In the genomic region with DNA sequence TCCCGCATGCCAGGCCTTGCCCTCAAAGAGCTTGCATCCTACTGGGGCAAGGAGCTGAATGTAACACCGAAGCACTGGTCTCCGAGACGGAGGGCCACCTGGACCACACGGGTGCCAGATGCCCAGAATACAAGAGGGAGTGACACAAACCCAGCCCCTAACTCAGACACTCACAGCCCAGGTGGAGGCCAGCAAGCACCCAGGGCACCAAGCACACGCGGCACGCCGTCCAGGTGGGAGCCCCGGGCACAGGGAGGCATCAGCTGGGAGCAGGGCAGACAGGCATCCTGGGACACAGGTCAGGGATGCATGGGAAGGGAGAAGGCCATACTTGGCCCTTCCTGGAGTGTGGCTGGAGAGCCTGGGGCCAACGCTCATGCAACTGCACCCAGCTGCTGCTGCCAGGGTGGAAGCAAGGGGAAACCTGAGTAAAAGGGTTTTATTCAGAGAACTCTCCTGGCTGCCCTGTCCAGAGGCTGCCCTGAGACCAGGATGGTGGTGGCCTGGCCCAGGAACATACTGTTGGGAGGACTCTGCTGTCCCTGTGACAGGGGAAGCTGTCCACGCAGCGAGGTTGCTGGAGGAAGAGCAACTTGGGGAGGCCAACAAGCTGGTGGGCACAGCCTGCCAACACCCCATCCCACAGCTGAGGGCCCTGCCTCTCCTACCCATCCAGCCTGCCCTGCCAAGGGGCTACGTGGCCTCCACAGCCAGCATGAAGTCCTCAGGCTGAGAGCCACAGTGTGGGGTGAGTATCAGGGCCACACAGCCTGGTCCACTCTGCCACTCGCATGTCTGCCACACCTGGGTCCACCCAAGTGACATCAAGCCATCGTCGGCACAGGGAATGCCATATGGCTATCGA, we compare ENCODE assay signal across 16 cellular contexts. TPM values are rescaled to one million over a fixed set of nuclear protein-coding genes. Genes with fewer than 3 reads are reported as not detected.
"Had no signal": no experiment of that assay in that cellular context is flagged by ENCODE, and none has a peak within 500 bp of the region (broad histone marks: within the 10 kb centered on the region; RNA-seq: fewer than 3 reads in every experiment).

No MANE protein-coding gene starts in this region.

- H3K4me3 ChIP-seq: body of pancreas, SJSA1 had no signal

- H3K36me3 ChIP-seq: gastroesophageal sphincter, SJSA1, thoracic aorta had no signal

- H3K4me1 Mint-ChIP-seq: stimulated activated naive CD8-positive, alpha-beta T cell treated with anti-CD3 and anti-CD28 coated beads, Interleukin-15, amount 100 ng/mL, for 72 hours had no signal

- H3K9me3 Mint-ChIP-seq: activated T-cell treated with anti-CD3 and anti-CD28 coated beads, Interleukin-2, amount 50 U/mL, for 4 hours; natural killer cell treated with Interleukin-12 subunit alpha and Interleukin-12 subunit beta and Interleukin-15 and Interleukin-18, amount 100 ng/mL, for 72 hours had no signal

- H3K36me3 Mint-ChIP-seq: natural killer cell treated with Interleukin-12 subunit alpha and Interleukin-12 subunit beta and Interleukin-15 and Interleukin-18, amount 100 ng/mL, for 72 hours had no signal

- H3K9me3 ChIP-seq: body of pancreas, SJSA1, thoracic aorta had no signal

- H3K4me3 Mint-ChIP-seq: activated T-cell treated with anti-CD3 and anti-CD28 coated beads, Interleukin-2, amount 50 U/mL, for 4 hours; dendritic cell treated with granulocyte-macrophage colony-stimulating factor and Interleukin-4, amounts not matched to agents 40 ng/mL and 50 ng/mL, for 4 days; natural killer cell treated with Interleukin-12 subunit alpha and Interleukin-12 subunit beta and Interleukin-15 and Interleukin-18, amount 100 ng/mL, for 72 hours; stimulated activated naive CD8-positive, alpha-beta T cell treated with anti-CD3 and anti-CD28 coated beads, Interleukin-15, amount 100 ng/mL, for 72 hours had no signal

- H3K27ac Mint-ChIP-seq: dendritic cell treated with granulocyte-macrophage colony-stimulating factor and Interleukin-4, amounts not matched to agents 40 ng/mL and 50 ng/mL, for 4 days; natural killer cell treated with Interleukin-12 subunit alpha and Interleukin-12 subunit beta and Interleukin-15 and Interleukin-18, amount 100 ng/mL, for 72 hours; stimulated activated naive CD8-positive, alpha-beta T cell treated with anti-CD3 and anti-CD28 coated beads, Interleukin-15, amount 100 ng/mL, for 72 hours had no signal

- H3K27ac ChIP-seq: body of pancreas, epithelial cell of prostate, gastroesophageal sphincter, SJSA1, thoracic aorta had no signal

- ATAC-seq: activated CD4-positive, CD25-positive, alpha-beta regulatory T cell treated with anti-CD3 and anti-CD28 coated beads, Interleukin-2, amount 50 U/mL, for 24 hours; activated naive CD4-positive, alpha-beta T cell treated with anti-CD3 and anti-CD28 coated beads, Interleukin-2, amount 50 U/mL, for 72 hours; activated T-cell treated with anti-CD3 and anti-CD28 coated beads, Interleukin-2, amount 50 U/mL, for 4 hours; gastroesophageal sphincter; stimulated activated naive CD8-positive, alpha-beta T cell treated with anti-CD3 and anti-CD28 coated beads, Interleukin-15, amount 100 ng/mL, for 72 hours had no signal

- H3K4me1 ChIP-seq: SJSA1 had no signal

- DNase-seq: activated CD4-positive, alpha-beta T cell treated with anti-CD3 and anti-CD28 coated beads, Interleukin-2, amount 50 U/mL, for 4 hours; activated gamma-delta T cell; activated T-cell treated with anti-CD3 and anti-CD28 coated beads, Interleukin-2, amount 50 U/mL, for 4 hours; left colon; stimulated activated CD4-positive, alpha-beta T cell treated with anti-CD3 and anti-CD28 coated beads, Interleukin-1b, Interleukin-23, amount 100 ng/mL, for 48 hours; stimulated activated naive CD8-positive, alpha-beta T cell treated with anti-CD3 and anti-CD28 coated beads, Interleukin-15, amount 100 ng/mL, for 72 hours had no signal

- H3K27me3 ChIP-seq: body of pancreas, SJSA1 had no signal

RNA-seq across cellular contexts. Expression of a gene that starts 22.2 kb away (rescaled TPM):
- total RNA-seq: activated naive CD4-positive, alpha-beta T cell treated with anti-CD3 and anti-CD28 coated beads, Interleukin-2, amount 50 U/mL, for 72 hours; activated T-cell treated with anti-CD3 and anti-CD28 coated beads, Interleukin-2, amount 50 U/mL, for 4 hours; natural killer cell treated with Interleukin-12 subunit alpha and Interleukin-12 subunit beta and Interleukin-15 and Interleukin-18, amount 100 ng/mL, for 72 hours; SJSA1; T-helper 2 cell treated with Interferon-gamma antibody and Interleukin-4, amounts not matched to agents 100 ng/mL and 5 ng/mL, for 36 hours had no signal
